16 cellular contexts compared by ENCODE assay signal in the genomic region with DNA sequence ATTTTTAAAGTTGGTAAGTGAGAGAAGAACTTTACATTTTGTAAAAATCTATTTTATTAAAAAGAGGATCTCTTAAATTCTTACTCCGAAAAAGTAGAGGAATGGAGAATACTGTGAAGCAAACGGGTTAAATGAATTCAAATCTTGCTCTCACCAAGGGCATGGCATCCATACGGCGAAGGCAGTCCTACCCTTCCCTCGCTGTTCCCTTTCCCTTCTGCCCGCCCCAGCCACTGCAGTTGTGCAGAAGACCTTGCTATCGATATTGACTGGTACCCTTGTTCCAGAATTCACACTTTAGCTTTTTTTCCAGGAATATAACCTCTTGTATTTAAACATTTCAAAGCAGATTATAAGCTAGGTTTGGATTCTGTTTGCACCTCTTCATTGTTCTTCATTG.
"Had no signal": no experiment of that assay in that cellular context is flagged by ENCODE, and none has a peak within 500 bp of the region (broad histone marks: within the 10 kb centered on the region; RNA-seq: fewer than 3 reads in every experiment).

No MANE protein-coding gene starts in this region.

- H3K9me3 Mint-ChIP-seq: dendritic cell treated with granulocyte-macrophage colony-stimulating factor and Interleukin-4, amounts not matched to agents 40 ng/mL and 50 ng/mL, for 4 days; effector memory CD8-positive, alpha-beta T cell; nephron progenitor cell; stimulated activated effector memory CD8-positive, alpha-beta T cell treated with anti-CD3 and anti-CD28 coated beads, Interleukin-12 subunit alpha, Interleukin-12 subunit beta, amount 100 ng/mL, for 72 hours; type B pancreatic cell had no signal

- H3K4me3 ChIP-seq: gastroesophageal sphincter, left lung, lung, suprapubic skin had no signal

- H3K27me3 Mint-ChIP-seq: dendritic cell treated with granulocyte-macrophage colony-stimulating factor and Interleukin-4, amounts not matched to agents 40 ng/mL and 50 ng/mL, for 4 days; type B pancreatic cell had no signal

- H3K4me3 Mint-ChIP-seq: dendritic cell treated with granulocyte-macrophage colony-stimulating factor and Interleukin-4, amounts not matched to agents 40 ng/mL and 50 ng/mL, for 4 days; stimulated activated effector memory CD8-positive, alpha-beta T cell treated with anti-CD3 and anti-CD28 coated beads, Interleukin-12 subunit alpha, Interleukin-12 subunit beta, amount 100 ng/mL, for 72 hours had no signal

- H3K27ac ChIP-seq: epithelial cell of prostate, esophagus squamous epithelium, gastroesophageal sphincter, left lung, suprapubic skin, thyroid gland had no signal

- H3K27ac Mint-ChIP-seq: dendritic cell treated with granulocyte-macrophage colony-stimulating factor and Interleukin-4, amounts not matched to agents 40 ng/mL and 50 ng/mL, for 4 days; effector memory CD8-positive, alpha-beta T cell; nephron progenitor cell; stimulated activated effector memory CD8-positive, alpha-beta T cell treated with anti-CD3 and anti-CD28 coated beads, Interleukin-12 subunit alpha, Interleukin-12 subunit beta, amount 100 ng/mL, for 72 hours had no signal

- DNase-seq: cerebellar nuclear complex; esophagus squamous epithelium; nephron progenitor cell; stimulated activated CD4-positive, alpha-beta T cell treated with anti-CD3 and anti-CD28 coated beads, Interleukin-4, amount 100 ng/mL, for 1 hour; stimulated activated CD8-positive, alpha-beta memory T cell treated with anti-CD3 and anti-CD28 coated beads, Interleukin-4, amount 100 ng/mL, for 48 hours; stimulated activated naive CD8-positive, alpha-beta T cell treated with anti-CD3 and anti-CD28 coated beads, Interleukin-15, Interleukin-2, amounts not matched to agents 100 U/mL and 50 U/mL, for 24 hours; thyroid gland had no signal

- H3K36me3 ChIP-seq: esophagus squamous epithelium, gastroesophageal sphincter, left lung, suprapubic skin, thyroid gland had no signal

- H3K36me3 Mint-ChIP-seq: stimulated activated effector memory CD8-positive, alpha-beta T cell treated with anti-CD3 and anti-CD28 coated beads, Interleukin-12 subunit alpha, Interleukin-12 subunit beta, amount 100 ng/mL, for 72 hours; type B pancreatic cell had no signal

- H3K4me1 Mint-ChIP-seq: stimulated activated effector memory CD8-positive, alpha-beta T cell treated with anti-CD3 and anti-CD28 coated beads, Interleukin-12 subunit alpha, Interleukin-12 subunit beta, amount 100 ng/mL, for 72 hours had no signal

- H3K27me3 ChIP-seq: esophagus squamous epithelium, gastroesophageal sphincter, left lung, thyroid gland had no signal

- H3K4me1 ChIP-seq: gastroesophageal sphincter, left lung, thyroid gland had no signal
